ENCODE assay signal across 8 cellular contexts in the genomic region with DNA sequence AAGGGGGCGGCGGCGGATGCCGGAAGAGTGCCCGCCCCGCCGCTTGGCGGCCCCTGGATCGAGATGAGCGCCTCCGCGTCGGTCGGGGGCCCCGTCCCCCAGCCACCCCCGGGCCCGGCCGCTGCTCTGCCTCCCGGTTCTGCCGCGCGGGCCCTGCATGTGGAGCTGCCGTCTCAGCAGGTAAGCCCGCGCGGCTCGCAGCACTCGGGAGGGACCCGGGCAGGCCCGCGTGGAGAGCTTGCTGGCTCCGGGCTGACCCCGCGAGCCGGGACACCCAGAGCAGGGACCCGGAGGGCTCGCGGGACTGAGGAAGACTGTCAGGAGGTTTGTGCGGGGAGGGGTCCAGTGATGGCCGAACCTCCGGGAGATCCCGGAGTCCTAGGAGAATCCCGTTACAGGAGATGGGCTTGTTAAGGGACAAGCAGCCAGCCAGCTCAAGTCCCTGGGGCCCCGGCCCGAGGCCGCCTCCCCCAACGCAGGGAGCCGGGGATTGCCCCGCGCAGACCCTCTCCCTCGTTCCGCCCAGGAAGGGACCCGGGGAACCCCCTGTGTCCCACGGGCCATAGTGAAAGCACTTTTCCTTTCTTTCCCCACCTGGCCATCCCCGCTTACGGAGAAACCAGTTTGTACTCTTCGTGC. TPM values are rescaled to one million over a fixed set of nuclear protein-coding genes. Genes with fewer than 3 reads are reported as not detected.
A peak's percentile ranks its signal among the peaks of the same experiment; 100 is the strongest.
DNase-seq lines count a peak whose midpoint lies in the region; ATAC-seq, FAIRE-seq and TF ChIP-seq lines count a peak whose summit lies in the region.

No MANE protein-coding gene starts in this region.

- peak overlapping the region; percentile 89 to 93 for H3K4me2 ChIP-seq in H1 (ENCODE audit: insufficient read depth in 1 of 2, low read depth in 2 of 2, low read length in 2 of 2)

- H3K4me3 ChIP-seq in WI38 (ENCODE audit: low read depth, low read length) = peak overlapping the region; percentile 89
- peak overlapping the region; percentile 82 to 96 (median 85) for H3K4me3 ChIP-seq in H1 (ENCODE audit: extremely low read depth in 1 of 4, insufficient read depth in 2 of 4, low read depth in 3 of 4, low read length in 4 of 4)
- peak overlapping the region; percentile 85 for H3K4me3 ChIP-seq in mucosa of stomach (ENCODE audit: low read length)
- H3K4me3 ChIP-seq in subcutaneous abdominal adipose tissue (ENCODE audit: low read depth in 1 of 5, low read length in 5 of 5) = peak overlapping the region; percentile 75 to 93 (median 88)

- H3K27me3 ChIP-seq in H1 (replicated peaks in 1 of 4; ENCODE audit: control insufficient read depth in 3 of 4, extremely low read depth in 1 of 4, insufficient read depth in 3 of 4, low read length in 3 of 4) (no peaks in the 10 kb centered on the region), mucosa of stomach (ENCODE audit: control insufficient read depth, insufficient read depth, low read length) (no peaks in the 10 kb centered on the region), subcutaneous abdominal adipose tissue (ENCODE audit: control insufficient read depth in 5 of 5, insufficient read depth in 4 of 5, low read length in 5 of 5) (no peaks in the 10 kb centered on the region)

- peak; percentile 23 for ATAC-seq in GM19455 (IDR thresholded peaks at IDR 0.05; ENCODE audit: unreplicated experiment)

- no peaks in the 10 kb centered on the region for H3K79me1 ChIP-seq in H1 (ENCODE audit: low read depth, low read length)

- no peaks in the 10 kb centered on the region for H4K20me1 ChIP-seq in H1 (replicated peaks in 1 of 2; ENCODE audit: control insufficient read depth in 1 of 2, insufficient read depth in 2 of 2, low read length in 2 of 2)

- DNase-seq in CD1c-positive myeloid dendritic cell (ENCODE audit: extremely low spot score) = peak; percentile 39
- DNase-seq in HT-29 (ENCODE audit: low spot score) = peak; percentile 47
- DNase-seq in H1 (ENCODE audit: low read depth in 1 of 2, low spot score in 2 of 2) = peak in 1 of 2 experiments; percentile 77
- no peak for DNase-seq in cerebellar cortex (ENCODE audit: low spot score)

- no peak for TF ChIP-seq RAD21 in H1 (IDR thresholded peaks at IDR 0.05 in 1 of 2, conservative IDR thresholded peaks at IDR 0.05 in 1 of 2; ENCODE audit: low read depth in 2 of 2, low read length in 2 of 2)

- POLR2A ChIA-PET in H1 (lab: Charles Lee; ENCODE audit: partially characterized antibody) = interaction anchor here (0.7 to 2.5 kb wide), 4 partner anchors 9 to 1049 kb away, joined by 3 to 9 read pairs (median 3); no protein-coding TSS in a partner anchor

- no peak for FAIRE-seq in H1 (lab: Jason Lieb, UNC)

- no peak overlapping the region for H2BK5ac ChIP-seq in H1 (ENCODE audit: low read depth, low read length)

- H3K23ac ChIP-seq in H1 (ENCODE audit: insufficient read length) = no peak overlapping the region

- no peak for TF ChIP-seq EP300 in H1 (IDR thresholded peaks at IDR 0.05; ENCODE audit: borderline replicate concordance in 1 of 2, low read depth in 2 of 2, low read length in 2 of 2)

- no peak overlapping the region for H4K91ac ChIP-seq in H1 (replicated peaks; ENCODE audit: insufficient read length, low read length)

- H3K23me2 ChIP-seq in H1 (ENCODE audit: low read depth, low read length) = peaks cover 16% of the 10 kb centered on the region; the same call in 1 of the 2 replicates

- peak overlapping the region; percentile 13 for H3K56ac ChIP-seq in H1 (replicated peaks; ENCODE audit: insufficient read length, low read depth, low read length)

- 2% methylated on average over 35 of the region's 57 CpGs; no CpG with 5 or more reads in 1 of the 2 experiments for WGBS in H1 (ENCODE audit: extremely low coverage in 1 of 2, insufficient coverage in 1 of 2, insufficient read length in 1 of 2, insufficient replicate concordance in 2 of 2, low coverage in 1 of 2, low lambda C conversion rate in 2 of 2, missing lambda C conversion rate in 1 of 2), 2 experiments

- H3K18ac ChIP-seq in H1 (ENCODE audit: extremely low read depth, low read length) = no peak overlapping the region; the same call in 1 of the 2 replicates

- H3K4me1 ChIP-seq in H1 (replicated peaks in 1 of 4; ENCODE audit: control insufficient read depth in 3 of 4, insufficient read depth in 4 of 4, low read length in 3 of 4) (peaks cover 2 to 17% (median 9%) of the 10 kb centered on the region in 4 experiments; a peak in 6 of 7 replicates), mucosa of stomach (ENCODE audit: control insufficient read depth, insufficient read depth, low read length) (peaks cover 22% of the 10 kb centered on the region), subcutaneous abdominal adipose tissue (ENCODE audit: control insufficient read depth in 5 of 5, insufficient read depth in 5 of 5, low read length in 5 of 5) (peaks cover 11 to 77% (median 66%) of the 10 kb centered on the region in 5 donors)

- H3K4ac ChIP-seq in H1 (replicated peaks; ENCODE audit: insufficient read length, low read depth, low read length) = no peak overlapping the region

- no peak overlapping the region for H2BK15ac ChIP-seq in H1 (ENCODE audit: low read length)

- H2AFZ ChIP-seq in H1 (ENCODE audit: low read length) = no peak overlapping the region

- H2AK5ac ChIP-seq in H1 (ENCODE audit: low read depth, low read length) = no peak overlapping the region

- no peak overlapping the region for H4K5ac ChIP-seq in H1 (ENCODE audit: insufficient read length, low read depth, low read length)

- H3K9ac ChIP-seq in H1 (replicated peaks in 1 of 4; ENCODE audit: extremely low read depth in 1 of 4, low read depth in 3 of 4, low read length in 3 of 4) (peak overlapping the region; percentile 40 to 66 (median 58)), mucosa of stomach (ENCODE audit: low read length) (peak overlapping the region; percentile 88), subcutaneous abdominal adipose tissue (ENCODE audit: low read length in 5 of 5) (peak overlapping the region; percentile 88 to 96 (median 92))

- H4K8ac ChIP-seq in H1 (ENCODE audit: extremely low read depth, insufficient read depth, low read length) = peak overlapping the region; percentile 5; the same call in 1 of the 2 replicates

- H2BK120ac ChIP-seq in H1 (replicated peaks; ENCODE audit: low read depth, low read length) = no peak overlapping the region

- no peak for TF ChIP-seq POLR2A in H1 (IDR thresholded peaks at IDR 0.05; ENCODE audit: control extremely low read depth in 1 of 2, low read depth in 2 of 2, low read length in 2 of 2)

- H3K36me3 ChIP-seq in H1 (ENCODE audit: control insufficient read depth in 2 of 4, insufficient read depth in 4 of 4, low read length in 3 of 4) (no peaks in the 10 kb centered on the region), mucosa of stomach (ENCODE audit: control insufficient read depth, insufficient read depth, low read length) (no peaks in the 10 kb centered on the region), subcutaneous abdominal adipose tissue (ENCODE audit: control insufficient read depth in 5 of 5, insufficient read depth in 5 of 5, low read length in 5 of 5) (no peaks in the 10 kb centered on the region)

- CTCF ChIA-PET in H1 (lab: Charles Lee; ENCODE audit: partially characterized antibody) = interaction anchor here (1.3 to 6.3 kb wide), 4 partner anchors 9 to 51 kb away, joined by 3 to 40 read pairs (median 19); no protein-coding TSS in a partner anchor

- no peak overlapping the region for H2BK20ac ChIP-seq in H1 (ENCODE audit: low read length)

- H3K9me3 ChIP-seq in H1 (ENCODE audit: insufficient read depth in 2 of 2, low read depth in 1 of 2, low read length in 1 of 2) (no peaks in the 10 kb centered on the region), mucosa of stomach (ENCODE audit: control insufficient read depth, low read length) (no peaks in the 10 kb centered on the region), subcutaneous abdominal adipose tissue (ENCODE audit: control insufficient read depth in 5 of 5, low read length in 5 of 5) (no peaks in the 10 kb centered on the region)

- no peak for TF ChIP-seq CTCF in WI38 (IDR thresholded peaks at IDR 0.05; ENCODE audit: low read depth, low read length)
- TF ChIP-seq CTCF in H1 (IDR thresholded peaks at IDR 0.05; ENCODE audit: control extremely low read depth in 1 of 3, insufficient read depth in 1 of 3, low read depth in 1 of 3, low read length in 3 of 3) = no peak

- H3K27ac ChIP-seq in H1 (ENCODE audit: low read depth, low read length) (no peak overlapping the region), subcutaneous abdominal adipose tissue (ENCODE audit: low read depth, low read length) (peak overlapping the region; percentile 92)

- H3K14ac ChIP-seq in H1 (ENCODE audit: insufficient read length) = no peak overlapping the region

- peaks cover 0 to 31% of the 10 kb centered on the region in 2 experiments; a peak in 3 of 4 replicates for H3K79me2 ChIP-seq in H1 (ENCODE audit: control insufficient read depth in 1 of 2, insufficient read depth in 2 of 2, low read length in 2 of 2)

- no peak overlapping the region for H2BK12ac ChIP-seq in H1 (ENCODE audit: low read depth, low read length)

TF ChIP-seq in H1, 55 proteins besides CTCF, POLR2A, EP300 and RAD21 (continues in another document):
- no peak for TF ChIP-seq POLR2AphosphoS5 (IDR thresholded peaks at IDR 0.05; ENCODE audit: low read depth, low read length)
- TF ChIP-seq YY1 (IDR thresholded peaks at IDR 0.05; ENCODE audit: low read depth, low read length) = no peak
- peak; percentile 55 for TF ChIP-seq PHF8 (conservative IDR thresholded peaks at IDR 0.05; ENCODE audit: low read depth, low read length)
- no peak for TF ChIP-seq JUND (IDR thresholded peaks at IDR 0.05; ENCODE audit: low read length)

RNA-seq across cellular contexts. Expression of gene UVRAG, which starts 0.5 kb away (rescaled TPM):
- 11.9 and 12.1 TPM in 2 replicates for total RNA-seq in HT-29 (2014; rRNA removed; shearing (Covaris generic))
- 10.4 and 14.7 TPM in 2 replicates for total RNA-seq in H1 (2021; fragmentation: NEBNext Ultra II Directional; extraction: Animal tissue kit (Norgen Biotek cat#: 25700))
- polyA plus RNA-seq in H1 (2011; rRNA removed) = 4.6 and 5.5 TPM in 2 replicates
- polyA plus RNA-seq in H1 (2011; cell fraction: cytosol; rRNA removed) = 5.7 TPM
- 9.4 TPM for polyA plus RNA-seq in H1 (2011; cell fraction: nucleus; rRNA removed)
- polyA plus RNA-seq in H1 (2012, experiment 1 of 2) = 6.5 to 9.0 TPM (median 7.1 TPM) in 4 replicates
- polyA plus RNA-seq in H1 (2012, experiment 2 of 2) = 0.81 TPM
- polyA plus RNA-seq in H1 (2013, experiment 1 of 2) = 4.8 TPM
- polyA plus RNA-seq in H1 (2013, experiment 2 of 2) = 5.5 TPM
- polyA minus RNA-seq in H1 (2011; rRNA and poly(A)+ RNA removed) = 17.3 and 22.6 TPM in 2 replicates
- polyA minus RNA-seq in H1 (2011; cell fraction: cytosol; rRNA and poly(A)+ RNA removed) = 8.7 TPM
- polyA minus RNA-seq in H1 (2011; cell fraction: nucleus; rRNA and poly(A)+ RNA removed) = 51.7 TPM

RNA-seq across cellular contexts. Expression of gene DGAT2, which starts 46.9 kb away (rescaled TPM):
- total RNA-seq in HT-29 (2014; rRNA removed; shearing (Covaris generic)) = 16.0 and 18.3 TPM in 2 replicates
- 2.6 and 3.2 TPM in 2 replicates for total RNA-seq in H1 (2021; fragmentation: NEBNext Ultra II Directional; extraction: Animal tissue kit (Norgen Biotek cat#: 25700))
- 5.9 and 8.5 TPM in 2 replicates for polyA plus RNA-seq in H1 (2011; rRNA removed)
- 8.6 TPM for polyA plus RNA-seq in H1 (2011; cell fraction: cytosol; rRNA removed)
- 9.8 TPM for polyA plus RNA-seq in H1 (2011; cell fraction: nucleus; rRNA removed)
- polyA plus RNA-seq in H1 (2012, experiment 1 of 2) = 3.8 to 6.2 TPM (median 5.1 TPM) in 4 replicates
- polyA plus RNA-seq in H1 (2012, experiment 2 of 2) = 4.5 TPM
- 2.2 TPM for polyA plus RNA-seq in H1 (2013, experiment 1 of 2)
- polyA plus RNA-seq in H1 (2013, experiment 2 of 2) = 2.6 TPM
- 10.7 and 12.8 TPM in 2 replicates for polyA minus RNA-seq in H1 (2011; rRNA and poly(A)+ RNA removed)
- polyA minus RNA-seq in H1 (2011; cell fraction: cytosol; rRNA and poly(A)+ RNA removed) = 3.8 TPM
- polyA minus RNA-seq in H1 (2011; cell fraction: nucleus; rRNA and poly(A)+ RNA removed) = 3.4 TPM
